ENCODE assay signal across 10 cellular contexts in the genomic region with DNA sequence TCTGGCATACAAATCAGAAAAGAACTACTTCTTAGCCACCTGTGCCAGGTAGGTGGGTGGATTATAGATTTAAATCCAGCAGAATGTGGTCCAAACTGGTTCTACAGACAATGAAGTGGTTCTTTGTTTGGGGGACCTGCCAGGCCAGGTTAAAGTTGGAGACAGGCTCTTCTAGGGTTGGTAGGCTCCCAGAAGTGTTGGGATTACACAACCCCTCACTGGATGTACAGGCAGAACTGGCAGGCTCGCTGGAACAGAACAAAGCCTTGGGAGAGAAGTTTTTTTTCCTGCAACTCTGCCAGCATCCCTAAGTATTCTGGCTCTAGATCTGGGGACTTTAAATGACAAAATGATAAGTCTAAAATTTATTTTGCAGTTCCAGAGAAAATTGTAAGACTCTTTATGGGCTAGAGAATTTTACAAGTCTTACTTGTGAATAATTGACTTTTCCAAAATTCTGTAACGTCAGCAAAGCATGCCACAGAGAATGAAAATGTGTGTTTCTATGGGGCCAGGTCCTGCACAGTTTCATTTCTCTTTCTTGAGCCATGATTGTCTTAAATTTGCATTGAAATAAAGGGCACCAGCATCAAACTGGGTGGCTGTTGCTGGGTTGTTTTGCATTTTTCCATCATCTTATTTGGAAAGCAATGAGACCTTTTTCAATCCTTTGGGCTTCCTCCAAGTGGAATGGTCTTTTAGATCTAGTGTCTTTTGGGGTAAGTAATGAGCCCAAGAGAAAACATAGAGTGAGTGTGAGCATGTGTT. TPM values are rescaled to one million over a fixed set of nuclear protein-coding genes. Genes with fewer than 3 reads are reported as not detected.
A peak's percentile ranks its signal among the peaks of the same experiment; 100 is the strongest.
DNase-seq lines count a peak whose midpoint lies in the region; ATAC-seq and TF ChIP-seq lines count a peak whose summit lies in the region.
"Had no signal": no experiment of that assay in that cellular context is flagged by ENCODE, and none has a peak within 500 bp of the region (broad histone marks: within the 10 kb centered on the region; RNA-seq: fewer than 3 reads in every experiment).

No MANE protein-coding gene starts in this region.

- H3K4me3 Mint-ChIP-seq in IgD-negative memory B cell (peak overlapping the region in 2 of 4 donors; percentile 81 to 86), endodermal cell (no peak overlapping the region), CD14-positive monocyte (no peak overlapping the region)
- H3K4me3 Mint-ChIP-seq: activated CD8-positive, alpha-beta T cell treated with anti-CD3 and anti-CD28 coated beads, Interleukin-2, amount 10 ng/mL, durations not matched to agents 7 days and 5 days had no signal

- H3K36me3 Mint-ChIP-seq in IgD-negative memory B cell (no peaks in the 10 kb centered on the region), endodermal cell (ENCODE audit: low read depth) (peaks cover 18% of the 10 kb centered on the region), CD14-positive monocyte (no peaks in the 10 kb centered on the region)

- peaks cover 18 to 20% (median 19%) of the 10 kb centered on the region in 3 donors for H3K4me1 Mint-ChIP-seq in IgD-negative memory B cell
- peaks cover 22% of the 10 kb centered on the region for H3K4me1 Mint-ChIP-seq in endodermal cell
- peaks cover 4% of the 10 kb centered on the region for H3K4me1 Mint-ChIP-seq in CD14-positive monocyte

- no peaks in the 10 kb centered on the region for H3K27me3 ChIP-seq in right atrium auricular region
- no peaks in the 10 kb centered on the region for H3K27me3 ChIP-seq in endodermal cell (ENCODE audit: control insufficient read depth, insufficient read depth, low read length, poor library complexity, severe bottlenecking)

- H3K4me3 ChIP-seq in right atrium auricular region (no peak overlapping the region), endodermal cell (ENCODE audit: low read length) (no peak overlapping the region)

- 94 to 95% methylated on average over 2 of the region's 2 CpGs for WGBS in endodermal cell (ENCODE audit: insufficient coverage in 1 of 2, insufficient read length in 1 of 2), 2 experiments

- ATAC-seq in GM21367 (IDR thresholded peaks at IDR 0.05; ENCODE audit: unreplicated experiment): peak; percentile 86
- no peak for ATAC-seq in HG02973 (IDR thresholded peaks at IDR 0.05; ENCODE audit: unreplicated experiment)
- ATAC-seq: activated CD8-positive, alpha-beta T cell treated with anti-CD3 and anti-CD28 coated beads, Interleukin-2, amount 10 ng/mL, durations not matched to agents 7 days and 5 days had no signal

- no peak overlapping the region for H3K9ac ChIP-seq in endodermal cell (ENCODE audit: extremely low read depth, low read length, poor library complexity, severe bottlenecking)

- H3K27ac ChIP-seq in right atrium auricular region (no peak overlapping the region), endodermal cell (ENCODE audit: low read depth, low read length) (no peak overlapping the region)

- H3K36me3 ChIP-seq in right atrium auricular region (no peaks in the 10 kb centered on the region), endodermal cell (ENCODE audit: control insufficient read depth, insufficient read depth, low read length) (no peaks in the 10 kb centered on the region)

- H3K27me3 Mint-ChIP-seq in IgD-negative memory B cell (peaks cover 16% of the 10 kb centered on the region), endodermal cell (ENCODE audit: insufficient read depth) (no peaks in the 10 kb centered on the region), CD14-positive monocyte (ENCODE audit: low read depth in 3 of 3) (peaks cover 0 to 2% (median 0%) of the 10 kb centered on the region in 3 donors)

- intact Hi-C loops in CD14-positive monocyte (cut with micrococcal nuclease): no loop called here

- DNase-seq in Ammon's horn (ENCODE audit: low spot score): peak; percentile 34
- peak; percentile 60 for DNase-seq in right atrium auricular region (ENCODE audit: low spot score)
- no peak for DNase-seq in endodermal cell
- DNase-seq in CD14-positive monocyte (ENCODE audit: low spot score): no peak
- DNase-seq in EL: no peak
- DNase-seq: ACHN; activated CD8-positive, alpha-beta T cell treated with anti-CD3 and anti-CD28 coated beads, Interleukin-2, amount 10 ng/mL, durations not matched to agents 7 days and 5 days had no signal

- H3K4me1 ChIP-seq in right atrium auricular region: peaks cover 0 to 19% of the 10 kb centered on the region in 2 donors
- H3K4me1 ChIP-seq in endodermal cell (ENCODE audit: control insufficient read depth, insufficient read depth, low read length): no peaks in the 10 kb centered on the region

- TF ChIP-seq CTCF in right atrium auricular region (IDR thresholded peaks at IDR 0.05): no peak
- TF ChIP-seq CTCF in endodermal cell (conservative IDR thresholded peaks at IDR 0.05): no peak
- no peak for TF ChIP-seq CTCF in CD14-positive monocyte (IDR thresholded peaks at IDR 0.05)

- H3K9me3 ChIP-seq in right atrium auricular region: peaks cover 0 to 11% of the 10 kb centered on the region in 2 donors
- H3K9me3 ChIP-seq in endodermal cell (ENCODE audit: control insufficient read depth, low read length): peaks cover 44% of the 10 kb centered on the region

- H3K27ac Mint-ChIP-seq in IgD-negative memory B cell (peak overlapping the region in 2 of 3 donors; percentile 41 to 46), endodermal cell (no peak overlapping the region), CD14-positive monocyte (no peak overlapping the region)
- H3K27ac Mint-ChIP-seq: activated CD8-positive, alpha-beta T cell treated with anti-CD3 and anti-CD28 coated beads, Interleukin-2, amount 10 ng/mL, durations not matched to agents 7 days and 5 days had no signal

- H3K9me3 Mint-ChIP-seq in IgD-negative memory B cell (peaks cover 0 to 9% (median 4%) of the 10 kb centered on the region in 3 donors), endodermal cell (peaks cover 56% of the 10 kb centered on the region), CD14-positive monocyte (peaks cover 21 to 41% (median 34%) of the 10 kb centered on the region in 7 donors)

RNA-seq across cellular contexts. Expression of a gene that starts 32.2 kb away (rescaled TPM):
- polyA plus RNA-seq in IgD-negative memory B cell (24.6 TPM), CD14-positive monocyte (10 to 100 TPM in 1 of 2 donors, 1 to 10 TPM in 1; 7.8 to 10.8 TPM)
- total RNA-seq in right atrium auricular region (10 to 100 TPM; 33.9 to 51.1 TPM), endodermal cell (100 to 1,000 TPM; 125 to 139 TPM)
- polyA plus RNA-seq in endodermal cell (2013, experiment 1 of 2): 90.9 TPM
- 94.2 TPM for polyA plus RNA-seq in endodermal cell (2013, experiment 2 of 2)

Comparison
In these comparisons a context has a peak if more than half of its experiments do, and no peak if none do; other contexts are left out.
1. DNase-seq: peak in Ammon's horn (single experiment) and right atrium auricular region (single experiment); none in endodermal cell (single experiment), CD14-positive monocyte (single experiment) and EL (single experiment).
2. H3K27ac Mint-ChIP-seq: peak in IgD-negative memory B cell (2 of 3); none in endodermal cell (single experiment) and CD14-positive monocyte (0 of 7).